Comparison of ENCODE assay signal across 1 cellular context in the genomic region with DNA sequence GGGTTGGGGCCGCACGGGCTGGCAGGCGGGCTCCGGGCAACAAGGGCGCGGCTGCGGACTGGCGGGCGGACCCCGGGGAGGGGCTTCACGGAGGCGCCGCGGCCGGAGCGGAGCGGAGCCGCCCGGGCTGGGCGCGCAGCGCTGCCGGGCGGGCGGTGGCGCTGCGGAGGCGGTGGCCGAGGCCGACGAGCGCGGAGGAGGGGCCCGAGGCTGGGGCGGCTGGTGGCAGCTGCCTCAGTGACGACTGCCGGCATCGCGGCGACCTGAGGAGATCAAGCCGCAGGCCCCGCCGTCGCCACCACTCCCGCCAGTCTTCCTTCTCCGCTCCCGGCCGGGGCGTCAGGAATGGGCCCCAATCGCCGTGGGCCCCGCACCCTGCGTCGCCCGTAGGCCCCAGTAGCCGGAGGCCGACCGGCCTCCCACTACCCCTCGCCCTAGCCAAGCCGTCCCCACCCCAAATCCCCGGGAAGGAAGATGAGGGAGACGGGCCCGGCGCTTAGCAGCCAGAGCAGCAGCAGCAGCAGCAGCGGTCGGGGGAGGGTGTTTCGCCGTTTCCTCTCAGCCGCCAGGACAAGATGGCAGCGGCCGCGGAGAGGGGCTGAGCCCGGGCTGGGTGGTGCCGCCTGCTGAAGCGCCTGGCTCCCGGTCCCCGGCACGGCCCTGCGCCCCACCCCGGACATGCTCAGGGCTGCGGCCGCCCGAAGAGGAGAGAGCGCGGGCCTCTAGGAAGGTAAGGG.
A peak's percentile ranks its signal among the peaks of the same experiment; 100 is the strongest.
TF ChIP-seq lines count a peak whose summit lies in the region.

A gene (plus strand): TSS at position 222 of the 737 bp plus-strand sequence.

TF ChIP-seq in HEK293, 187 proteins besides CTCF, POLR2A, EP300 and RAD21 (continued from another document and continues in another):
- TF ChIP-seq, protein P1, sequence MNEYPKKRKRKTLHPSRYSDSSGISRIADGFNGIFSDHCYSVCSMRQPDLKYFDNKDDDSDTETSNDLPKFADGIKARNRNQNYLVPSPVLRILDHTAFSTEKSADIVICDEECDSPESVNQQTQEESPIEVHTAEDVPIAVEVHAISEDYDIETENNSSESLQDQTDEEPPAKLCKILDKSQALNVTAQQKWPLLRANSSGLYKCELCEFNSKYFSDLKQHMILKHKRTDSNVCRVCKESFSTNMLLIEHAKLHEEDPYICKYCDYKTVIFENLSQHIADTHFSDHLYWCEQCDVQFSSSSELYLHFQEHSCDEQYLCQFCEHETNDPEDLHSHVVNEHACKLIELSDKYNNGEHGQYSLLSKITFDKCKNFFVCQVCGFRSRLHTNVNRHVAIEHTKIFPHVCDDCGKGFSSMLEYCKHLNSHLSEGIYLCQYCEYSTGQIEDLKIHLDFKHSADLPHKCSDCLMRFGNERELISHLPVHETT (tag by site-specific recombination; IDR thresholded peaks at IDR 0.05): no peak
- no peak for TF ChIP-seq ZNF433 (tag by site-specific recombination; IDR thresholded peaks at IDR 0.05; ENCODE audit: low read depth)
- TF ChIP-seq, protein P2, sequence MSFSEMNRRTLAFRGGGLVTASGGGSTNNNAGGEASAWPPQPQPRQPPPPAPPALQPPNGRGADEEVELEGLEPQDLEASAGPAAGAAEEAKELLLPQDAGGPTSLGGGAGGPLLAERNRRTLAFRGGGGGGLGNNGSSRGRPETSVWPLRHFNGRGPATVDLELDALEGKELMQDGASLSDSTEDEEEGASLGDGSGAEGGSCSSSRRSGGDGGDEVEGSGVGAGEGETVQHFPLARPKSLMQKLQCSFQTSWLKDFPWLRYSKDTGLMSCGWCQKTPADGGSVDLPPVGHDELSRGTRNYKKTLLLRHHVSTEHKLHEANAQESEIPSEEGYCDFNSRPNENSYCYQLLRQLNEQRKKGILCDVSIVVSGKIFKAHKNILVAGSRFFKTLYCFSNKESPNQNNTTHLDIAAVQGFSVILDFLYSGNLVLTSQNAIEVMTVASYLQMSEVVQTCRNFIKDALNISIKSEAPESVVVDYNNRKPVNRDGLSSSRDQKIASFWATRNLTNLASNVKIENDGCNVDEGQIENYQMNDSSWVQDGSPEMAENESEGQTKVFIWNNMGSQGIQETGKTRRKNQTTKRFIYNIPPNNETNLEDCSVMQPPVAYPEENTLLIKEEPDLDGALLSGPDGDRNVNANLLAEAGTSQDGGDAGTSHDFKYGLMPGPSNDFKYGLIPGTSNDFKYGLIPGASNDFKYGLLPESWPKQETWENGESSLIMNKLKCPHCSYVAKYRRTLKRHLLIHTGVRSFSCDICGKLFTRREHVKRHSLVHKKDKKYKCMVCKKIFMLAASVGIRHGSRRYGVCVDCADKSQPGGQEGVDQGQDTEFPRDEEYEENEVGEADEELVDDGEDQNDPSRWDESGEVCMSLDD (tag by site-specific recombination; IDR thresholded peaks at IDR 0.05): peak; percentile 69; the same call in 1 of the 2 replicates
- TF ChIP-seq, protein P3, sequence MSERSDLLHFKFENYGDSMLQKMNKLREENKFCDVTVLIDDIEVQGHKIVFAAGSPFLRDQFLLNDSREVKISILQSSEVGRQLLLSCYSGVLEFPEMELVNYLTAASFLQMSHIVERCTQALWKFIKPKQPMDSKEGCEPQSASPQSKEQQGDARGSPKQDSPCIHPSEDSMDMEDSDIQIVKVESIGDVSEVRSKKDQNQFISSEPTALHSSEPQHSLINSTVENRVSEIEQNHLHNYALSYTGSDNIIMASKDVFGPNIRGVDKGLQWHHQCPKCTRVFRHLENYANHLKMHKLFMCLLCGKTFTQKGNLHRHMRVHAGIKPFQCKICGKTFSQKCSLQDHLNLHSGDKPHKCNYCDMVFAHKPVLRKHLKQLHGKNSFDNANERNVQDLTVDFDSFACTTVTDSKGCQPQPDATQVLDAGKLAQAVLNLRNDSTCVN (tag by site-specific recombination; optimal IDR thresholded peaks at IDR 0.05): peak; percentile 47
- TF ChIP-seq, protein P4, sequence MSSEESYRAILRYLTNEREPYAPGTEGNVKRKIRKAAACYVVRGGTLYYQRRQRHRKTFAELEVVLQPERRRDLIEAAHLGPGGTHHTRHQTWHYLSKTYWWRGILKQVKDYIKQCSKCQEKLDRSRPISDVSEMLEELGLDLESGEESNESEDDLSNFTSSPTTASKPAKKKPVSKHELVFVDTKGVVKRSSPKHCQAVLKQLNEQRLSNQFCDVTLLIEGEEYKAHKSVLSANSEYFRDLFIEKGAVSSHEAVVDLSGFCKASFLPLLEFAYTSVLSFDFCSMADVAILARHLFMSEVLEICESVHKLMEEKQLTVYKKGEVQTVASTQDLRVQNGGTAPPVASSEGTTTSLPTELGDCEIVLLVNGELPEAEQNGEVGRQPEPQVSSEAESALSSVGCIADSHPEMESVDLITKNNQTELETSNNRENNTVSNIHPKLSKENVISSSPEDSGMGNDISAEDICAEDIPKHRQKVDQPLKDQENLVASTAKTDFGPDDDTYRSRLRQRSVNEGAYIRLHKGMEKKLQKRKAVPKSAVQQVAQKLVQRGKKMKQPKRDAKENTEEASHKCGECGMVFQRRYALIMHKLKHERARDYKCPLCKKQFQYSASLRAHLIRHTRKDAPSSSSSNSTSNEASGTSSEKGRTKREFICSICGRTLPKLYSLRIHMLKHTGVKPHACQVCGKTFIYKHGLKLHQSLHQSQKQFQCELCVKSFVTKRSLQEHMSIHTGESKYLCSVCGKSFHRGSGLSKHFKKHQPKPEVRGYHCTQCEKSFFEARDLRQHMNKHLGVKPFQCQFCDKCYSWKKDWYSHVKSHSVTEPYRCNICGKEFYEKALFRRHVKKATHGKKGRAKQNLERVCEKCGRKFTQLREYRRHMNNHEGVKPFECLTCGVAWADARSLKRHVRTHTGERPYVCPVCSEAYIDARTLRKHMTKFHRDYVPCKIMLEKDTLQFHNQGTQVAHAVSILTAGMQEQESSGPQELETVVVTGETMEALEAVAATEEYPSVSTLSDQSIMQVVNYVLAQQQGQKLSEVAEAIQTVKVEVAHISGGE (tag by site-specific recombination; conservative IDR thresholded peaks at IDR 0.05; ENCODE audit: low read depth): peak; percentile 28; the same call in 1 of the 2 replicates
- TF ChIP-seq, protein P5, sequence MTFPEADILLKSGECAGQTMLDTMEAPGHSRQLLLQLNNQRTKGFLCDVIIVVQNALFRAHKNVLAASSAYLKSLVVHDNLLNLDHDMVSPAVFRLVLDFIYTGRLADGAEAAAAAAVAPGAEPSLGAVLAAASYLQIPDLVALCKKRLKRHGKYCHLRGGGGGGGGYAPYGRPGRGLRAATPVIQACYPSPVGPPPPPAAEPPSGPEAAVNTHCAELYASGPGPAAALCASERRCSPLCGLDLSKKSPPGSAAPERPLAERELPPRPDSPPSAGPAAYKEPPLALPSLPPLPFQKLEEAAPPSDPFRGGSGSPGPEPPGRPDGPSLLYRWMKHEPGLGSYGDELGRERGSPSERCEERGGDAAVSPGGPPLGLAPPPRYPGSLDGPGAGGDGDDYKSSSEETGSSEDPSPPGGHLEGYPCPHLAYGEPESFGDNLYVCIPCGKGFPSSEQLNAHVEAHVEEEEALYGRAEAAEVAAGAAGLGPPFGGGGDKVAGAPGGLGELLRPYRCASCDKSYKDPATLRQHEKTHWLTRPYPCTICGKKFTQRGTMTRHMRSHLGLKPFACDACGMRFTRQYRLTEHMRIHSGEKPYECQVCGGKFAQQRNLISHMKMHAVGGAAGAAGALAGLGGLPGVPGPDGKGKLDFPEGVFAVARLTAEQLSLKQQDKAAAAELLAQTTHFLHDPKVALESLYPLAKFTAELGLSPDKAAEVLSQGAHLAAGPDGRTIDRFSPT (tag by site-specific recombination; IDR thresholded peaks at IDR 0.05): no peak
- no peak for TF ChIP-seq ZNF747 (tag by site-specific recombination; IDR thresholded peaks at IDR 0.05)
- no peak for TF ChIP-seq ZNF426 (tag by site-specific recombination; IDR thresholded peaks at IDR 0.05)
- no peak for TF ChIP-seq ZNF701 (tag by site-specific recombination; IDR thresholded peaks at IDR 0.05)
- TF ChIP-seq SALL2 (tag by site-specific recombination; IDR thresholded peaks at IDR 0.05; ENCODE audit: borderline replicate concordance): no peak
- TF ChIP-seq ZNF624 (tag by site-specific recombination; IDR thresholded peaks at IDR 0.05): no peak
- TF ChIP-seq ZNF394 (tag by site-specific recombination; IDR thresholded peaks at IDR 0.05; ENCODE audit: borderline replicate concordance): peak; percentile 42; the same call in 1 of the 2 replicates
- no peak for TF ChIP-seq ZNF521 (tag by site-specific recombination; IDR thresholded peaks at IDR 0.05)
- TF ChIP-seq, protein P6, sequence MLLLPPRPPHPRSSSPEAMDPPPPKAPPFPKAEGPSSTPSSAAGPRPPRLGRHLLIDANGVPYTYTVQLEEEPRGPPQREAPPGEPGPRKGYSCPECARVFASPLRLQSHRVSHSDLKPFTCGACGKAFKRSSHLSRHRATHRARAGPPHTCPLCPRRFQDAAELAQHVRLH (tag by site-specific recombination; IDR thresholded peaks at IDR 0.05): no peak
- no peak for TF ChIP-seq ZBTB7A (tag by site-specific recombination; IDR thresholded peaks at IDR 0.05; ENCODE audit: low read depth)
- TF ChIP-seq ZBTB8A (tag by site-specific recombination; IDR thresholded peaks at IDR 0.05): peak; percentile 91
- TF ChIP-seq, protein P7, sequence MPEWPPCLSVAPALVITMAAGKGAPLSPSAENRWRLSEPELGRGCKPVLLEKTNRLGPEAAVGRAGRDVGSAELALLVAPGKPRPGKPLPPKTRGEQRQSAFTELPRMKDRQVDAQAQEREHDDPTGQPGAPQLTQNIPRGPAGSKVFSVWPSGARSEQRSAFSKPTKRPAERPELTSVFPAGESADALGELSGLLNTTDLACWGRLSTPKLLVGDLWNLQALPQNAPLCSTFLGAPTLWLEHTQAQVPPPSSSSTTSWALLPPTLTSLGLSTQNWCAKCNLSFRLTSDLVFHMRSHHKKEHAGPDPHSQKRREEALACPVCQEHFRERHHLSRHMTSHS (tag by site-specific recombination; IDR thresholded peaks at IDR 0.05): no peak
- TF ChIP-seq, protein P8, sequence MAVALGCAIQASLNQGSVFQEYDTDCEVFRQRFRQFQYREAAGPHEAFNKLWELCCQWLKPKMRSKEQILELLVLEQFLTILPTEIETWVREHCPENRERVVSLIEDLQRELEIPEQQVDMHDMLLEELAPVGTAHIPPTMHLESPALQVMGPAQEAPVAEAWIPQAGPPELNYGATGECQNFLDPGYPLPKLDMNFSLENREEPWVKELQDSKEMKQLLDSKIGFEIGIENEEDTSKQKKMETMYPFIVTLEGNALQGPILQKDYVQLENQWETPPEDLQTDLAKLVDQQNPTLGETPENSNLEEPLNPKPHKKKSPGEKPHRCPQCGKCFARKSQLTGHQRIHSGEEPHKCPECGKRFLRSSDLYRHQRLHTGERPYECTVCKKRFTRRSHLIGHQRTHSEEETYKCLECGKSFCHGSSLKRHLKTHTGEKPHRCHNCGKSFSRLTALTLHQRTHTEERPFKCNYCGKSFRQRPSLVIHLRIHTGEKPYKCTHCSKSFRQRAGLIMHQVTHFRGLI (tag by site-specific recombination; IDR thresholded peaks at IDR 0.05): no peak
- TF ChIP-seq ZNF514 (tag by site-specific recombination; IDR thresholded peaks at IDR 0.05): no peak
- TF ChIP-seq ZFHX2 (tag by site-specific recombination; conservative IDR thresholded peaks at IDR 0.05): peak; percentile 5; the same call in 1 of the 2 replicates
- no peak for TF ChIP-seq HOXA7 (CRISPR knock-in tag; IDR thresholded peaks at IDR 0.05; ENCODE audit: borderline replicate concordance)
- TF ChIP-seq SP3 (tag by site-specific recombination; IDR thresholded peaks at IDR 0.05): peak; percentile 30; the same call in 1 of the 2 replicates
- TF ChIP-seq ZNF560 (tag by site-specific recombination; IDR thresholded peaks at IDR 0.05; ENCODE audit: borderline replicate concordance): no peak
- no peak; the same call in 1 of the 2 replicates for TF ChIP-seq ZNF660 (tag by site-specific recombination; IDR thresholded peaks at IDR 0.05)
- no peak for TF ChIP-seq ZIC2 (tag by site-specific recombination; IDR thresholded peaks at IDR 0.05)
- no peak; the same call in 1 of the 2 replicates for TF ChIP-seq ZNF768 (tag by site-specific recombination; IDR thresholded peaks at IDR 0.05)
- TF ChIP-seq GLIS2 (tag by site-specific recombination; IDR thresholded peaks at IDR 0.05): 0 out of 2 replicates have a peak, but pooled peaks have one; percentile 11
- TF ChIP-seq, protein P9, sequence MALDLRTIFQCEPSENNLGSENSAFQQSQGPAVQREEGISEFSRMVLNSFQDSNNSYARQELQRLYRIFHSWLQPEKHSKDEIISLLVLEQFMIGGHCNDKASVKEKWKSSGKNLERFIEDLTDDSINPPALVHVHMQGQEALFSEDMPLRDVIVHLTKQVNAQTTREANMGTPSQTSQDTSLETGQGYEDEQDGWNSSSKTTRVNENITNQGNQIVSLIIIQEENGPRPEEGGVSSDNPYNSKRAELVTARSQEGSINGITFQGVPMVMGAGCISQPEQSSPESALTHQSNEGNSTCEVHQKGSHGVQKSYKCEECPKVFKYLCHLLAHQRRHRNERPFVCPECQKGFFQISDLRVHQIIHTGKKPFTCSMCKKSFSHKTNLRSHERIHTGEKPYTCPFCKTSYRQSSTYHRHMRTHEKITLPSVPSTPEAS (tag by site-specific recombination; IDR thresholded peaks at IDR 0.05): no peak
- TF ChIP-seq ZNF211 (tag by site-specific recombination; IDR thresholded peaks at IDR 0.05; ENCODE audit: low read depth): no peak
- TF ChIP-seq ZSCAN30 (tag by site-specific recombination; IDR thresholded peaks at IDR 0.05): peak; percentile 37; the same call in 1 of the 2 replicates
- no peak for TF ChIP-seq ZNF302 (tag by site-specific recombination; IDR thresholded peaks at IDR 0.05; ENCODE audit: low read depth)
- TF ChIP-seq ZNF785 (tag by site-specific recombination; IDR thresholded peaks at IDR 0.05): no peak
- no peak for TF ChIP-seq ZNF571 (tag by site-specific recombination; IDR thresholded peaks at IDR 0.05)
- TF ChIP-seq, protein P10, sequence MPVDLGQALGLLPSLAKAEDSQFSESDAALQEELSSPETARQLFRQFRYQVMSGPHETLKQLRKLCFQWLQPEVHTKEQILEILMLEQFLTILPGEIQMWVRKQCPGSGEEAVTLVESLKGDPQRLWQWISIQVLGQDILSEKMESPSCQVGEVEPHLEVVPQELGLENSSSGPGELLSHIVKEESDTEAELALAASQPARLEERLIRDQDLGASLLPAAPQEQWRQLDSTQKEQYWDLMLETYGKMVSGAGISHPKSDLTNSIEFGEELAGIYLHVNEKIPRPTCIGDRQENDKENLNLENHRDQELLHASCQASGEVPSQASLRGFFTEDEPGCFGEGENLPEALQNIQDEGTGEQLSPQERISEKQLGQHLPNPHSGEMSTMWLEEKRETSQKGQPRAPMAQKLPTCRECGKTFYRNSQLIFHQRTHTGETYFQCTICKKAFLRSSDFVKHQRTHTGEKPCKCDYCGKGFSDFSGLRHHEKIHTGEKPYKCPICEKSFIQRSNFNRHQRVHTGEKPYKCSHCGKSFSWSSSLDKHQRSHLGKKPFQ (tag by site-specific recombination; IDR thresholded peaks at IDR 0.05): no peak
- 0 out of 2 replicates have a peak, but pooled peaks have one; percentile 50 for TF ChIP-seq KLF1 (tag by site-specific recombination; IDR thresholded peaks at IDR 0.05)
- no peak for TF ChIP-seq WT1 (tag by site-specific recombination; IDR thresholded peaks at IDR 0.05)
- TF ChIP-seq ZNF664 (tag by site-specific recombination; IDR thresholded peaks at IDR 0.05): no peak
- TF ChIP-seq ZNF157 (tag by site-specific recombination; IDR thresholded peaks at IDR 0.05): no peak
- peak; percentile 39; the same call in 1 of the 2 replicates for TF ChIP-seq KLF7 (tag by site-specific recombination; IDR thresholded peaks at IDR 0.05; ENCODE audit: borderline replicate concordance)
